Comparison of ENCODE assay signal across 18 cellular contexts in the genomic region with DNA sequence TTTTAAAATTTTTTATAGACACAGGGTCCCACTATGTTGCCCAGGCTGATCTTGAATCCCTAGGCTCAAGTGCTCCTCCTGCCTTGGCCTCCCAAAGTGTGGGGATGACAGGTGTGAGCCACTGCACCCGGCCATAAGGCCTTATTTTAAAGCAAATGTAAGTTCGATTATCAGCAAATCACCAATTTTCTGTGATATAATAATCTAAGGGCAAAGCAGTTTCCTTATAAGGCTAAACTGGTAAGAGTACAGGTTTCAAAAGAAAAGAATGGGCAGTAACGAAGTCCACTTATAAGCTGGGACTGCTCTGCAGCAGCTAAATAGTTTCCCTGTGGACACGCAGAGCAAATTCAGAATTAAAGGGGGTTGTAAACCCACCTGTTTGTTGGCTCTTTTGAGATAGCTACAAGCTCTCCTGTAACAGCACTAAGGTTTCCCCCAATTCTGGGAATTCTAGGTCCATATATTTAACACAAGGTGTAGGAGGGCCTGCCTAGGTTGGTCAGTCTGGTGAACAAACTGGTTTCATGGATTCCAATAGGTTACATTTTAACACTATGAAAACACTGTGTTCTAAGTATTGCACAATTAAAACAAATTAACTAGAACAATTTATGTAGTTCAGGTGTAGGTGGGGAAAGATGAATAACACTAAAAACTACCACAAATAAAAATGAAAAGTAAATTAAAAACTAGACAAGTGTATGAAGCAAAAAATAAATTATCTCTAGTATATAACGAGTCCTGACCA. TPM values are rescaled to one million over a fixed set of nuclear protein-coding genes. Genes with fewer than 3 reads are reported as not detected.
"Had no signal": no experiment of that assay in that cellular context is flagged by ENCODE, and none has a peak within 500 bp of the region (broad histone marks: within the 10 kb centered on the region; RNA-seq: fewer than 3 reads in every experiment).

No MANE protein-coding gene starts in this region.

- H3K4me1 Mint-ChIP-seq: memory B cell; stimulated activated effector memory CD8-positive, alpha-beta T cell treated with anti-CD3 and anti-CD28 coated beads, Interleukin-12 subunit alpha, Interleukin-12 subunit beta, amount 100 ng/mL, for 72 hours; T-helper 17 cell had no signal

- H3K27ac Mint-ChIP-seq: memory B cell; natural killer cell treated with Interleukin-12 subunit alpha and Interleukin-12 subunit beta and Interleukin-15 and Interleukin-18, amount 100 ng/mL, for 72 hours; stimulated activated effector memory CD8-positive, alpha-beta T cell treated with anti-CD3 and anti-CD28 coated beads, Interleukin-12 subunit alpha, Interleukin-12 subunit beta, amount 100 ng/mL, for 72 hours; T-helper 17 cell had no signal

- H3K36me3 ChIP-seq: adrenal gland had no signal

- H3K9me3 Mint-ChIP-seq: memory B cell; natural killer cell treated with Interleukin-12 subunit alpha and Interleukin-12 subunit beta and Interleukin-15 and Interleukin-18, amount 100 ng/mL, for 72 hours; stimulated activated effector memory CD8-positive, alpha-beta T cell treated with anti-CD3 and anti-CD28 coated beads, Interleukin-12 subunit alpha, Interleukin-12 subunit beta, amount 100 ng/mL, for 72 hours had no signal

- H3K4me2 ChIP-seq: smooth muscle cell had no signal

- ATAC-seq: gastroesophageal sphincter; natural killer cell treated with Interleukin-12 subunit alpha and Interleukin-12 subunit beta and Interleukin-15 and Interleukin-18, amount 100 ng/mL, for 72 hours; SK-N-SH treated with all-trans-retinoic acid at 6 μM for 48 hours; stimulated activated effector memory CD8-positive, alpha-beta T cell treated with anti-CD3 and anti-CD28 coated beads, Interleukin-12 subunit alpha, Interleukin-12 subunit beta, amount 100 ng/mL, for 72 hours; T-helper 17 cell had no signal

- H3K27ac ChIP-seq: adrenal gland, coronary artery, gastroesophageal sphincter, tibial nerve had no signal

- H3K9me3 ChIP-seq: adrenal gland, gastroesophageal sphincter, tibial nerve had no signal

- H3K4me1 ChIP-seq: adrenal gland, tibial nerve had no signal

- H3K27me3 Mint-ChIP-seq: natural killer cell treated with Interleukin-12 subunit alpha and Interleukin-12 subunit beta and Interleukin-15 and Interleukin-18, amount 100 ng/mL, for 72 hours; T-helper 17 cell had no signal

- DNase-seq: activated naive CD4-positive, alpha-beta T cell treated with anti-CD3 and anti-CD28 coated beads, Interleukin-2, amount 50 U/mL, for 16 hours; adrenal gland; central memory CD4-positive, alpha-beta T cell; effector CD4-positive, alpha-beta T cell; retina; T-helper 17 cell had no signal

- H3K27me3 ChIP-seq: adrenal gland, tibial nerve had no signal

- H3K4me3 ChIP-seq: adrenal gland, coronary artery, gastroesophageal sphincter, smooth muscle cell, tibial nerve had no signal

- H3K4me3 Mint-ChIP-seq: memory B cell; natural killer cell treated with Interleukin-12 subunit alpha and Interleukin-12 subunit beta and Interleukin-15 and Interleukin-18, amount 100 ng/mL, for 72 hours; stimulated activated effector memory CD8-positive, alpha-beta T cell treated with anti-CD3 and anti-CD28 coated beads, Interleukin-12 subunit alpha, Interleukin-12 subunit beta, amount 100 ng/mL, for 72 hours; T-helper 17 cell had no signal

- FAIRE-seq: endothelial cell of umbilical vein had no signal

RNA-seq across cellular contexts. Expression of gene LHFPL5, which starts 26.3 kb away (rescaled TPM):
- total RNA-seq: endothelial cell of umbilical vein; fibroblast of lung; gastroesophageal sphincter; natural killer cell treated with Interleukin-12 subunit alpha and Interleukin-12 subunit beta and Interleukin-15 and Interleukin-18, amount 100 ng/mL, for 72 hours; osteoblast; smooth muscle cell; subcutaneous adipose tissue; T-helper 17 cell; tibial nerve had no signal
- polyA plus RNA-seq: endothelial cell of umbilical vein, fibroblast of lung, smooth muscle cell had no signal

RNA-seq across cellular contexts. Expression of gene CLPS, which starts 34.3 kb away (rescaled TPM):
- total RNA-seq: endothelial cell of umbilical vein; fibroblast of lung; gastroesophageal sphincter; natural killer cell treated with Interleukin-12 subunit alpha and Interleukin-12 subunit beta and Interleukin-15 and Interleukin-18, amount 100 ng/mL, for 72 hours; osteoblast; smooth muscle cell; subcutaneous adipose tissue; T-helper 17 cell had no signal
- polyA plus RNA-seq: endothelial cell of umbilical vein, fibroblast of lung, smooth muscle cell had no signal

RNA-seq across cellular contexts. Expression of gene CLPSL1, which starts 50.6 kb away (rescaled TPM):
- total RNA-seq: adrenal gland; endothelial cell of umbilical vein; fibroblast of lung; gastroesophageal sphincter; natural killer cell treated with Interleukin-12 subunit alpha and Interleukin-12 subunit beta and Interleukin-15 and Interleukin-18, amount 100 ng/mL, for 72 hours; osteoblast; smooth muscle cell; subcutaneous adipose tissue; T-helper 17 cell; tibial nerve had no signal
- polyA plus RNA-seq: adrenal gland, endothelial cell of umbilical vein, fibroblast of lung, smooth muscle cell had no signal

RNA-seq across cellular contexts. Expression of gene CLPSL2, which starts 55.0 kb away (rescaled TPM):
- total RNA-seq: adrenal gland; endothelial cell of umbilical vein; fibroblast of lung; gastroesophageal sphincter; natural killer cell treated with Interleukin-12 subunit alpha and Interleukin-12 subunit beta and Interleukin-15 and Interleukin-18, amount 100 ng/mL, for 72 hours; osteoblast; smooth muscle cell; subcutaneous adipose tissue; T-helper 17 cell; tibial nerve had no signal
- polyA plus RNA-seq: adrenal gland, endothelial cell of umbilical vein, fibroblast of lung had no signal
